ENCODE assay signal across 1 cellular context in genomic region chr12:8033153-8034044, GRCh38.
TF ChIP-seq lines count a peak whose summit lies in the region.

No MANE protein-coding gene starts in this region.

TF ChIP-seq in K562, 482 proteins besides CTCF, POLR2A, EP300 and RAD21 (continued from another document and continues in another):
- TF ChIP-seq KDM1A (IDR thresholded peaks at IDR 0.05) (peak in 1 of 2 experiments; percentile 29; a peak in 2 of 4 replicates), ZNF740 (CRISPR knock-in tag; IDR thresholded peaks at IDR 0.05) (peak; percentile 61; the same call in 1 of the 2 replicates), ZNF740 (tag; IDR thresholded peaks at IDR 0.05) (peak in 1 of 2 experiments; percentile 80; a peak in 2 of 4 replicates), KAT8 (IDR thresholded peaks at IDR 0.05; ENCODE audit: low read depth) (no peak), CLOCK (CRISPR knock-in tag; IDR thresholded peaks at IDR 0.05; ENCODE audit: borderline replicate concordance) (no peak), DACH1 (IDR thresholded peaks at IDR 0.05; ENCODE audit: partially characterized antibody) (peak; percentile 6), SETDB1 (IDR thresholded peaks at IDR 0.05; ENCODE audit: low read length) (no peak), NFE2 (IDR thresholded peaks at IDR 0.05; ENCODE audit: low read depth) (no peak), ELF1 (tag; IDR thresholded peaks at IDR 0.05) (no peak), TCF7 (IDR thresholded peaks at IDR 0.05; ENCODE audit: borderline replicate concordance) (no peak), CREB1 (IDR thresholded peaks at IDR 0.05) (no peak), CREB1 (CRISPR knock-in tag; IDR thresholded peaks at IDR 0.05) (no peak), TFAM (CRISPR knock-in tag; conservative IDR thresholded peaks at IDR 0.05) (no peak), ZSCAN29 (IDR thresholded peaks at IDR 0.05) (no peak), SREBF1 (IDR thresholded peaks at IDR 0.05; ENCODE audit: borderline replicate concordance, low read depth, low read length) (no peak), ETS2 (tag; IDR thresholded peaks at IDR 0.05; ENCODE audit: borderline replicate concordance, poor library complexity, severe bottlenecking) (no peak), REST (CRISPR knock-in tag; IDR thresholded peaks at IDR 0.05; ENCODE audit: low read depth) (no peak), FOXJ2 (tag; IDR thresholded peaks at IDR 0.05) (no peak), ZFX (CRISPR knock-in tag; IDR thresholded peaks at IDR 0.05) (no peak), ZMIZ1 (IDR thresholded peaks at IDR 0.05; ENCODE audit: low read depth in 2 of 2, low read length in 2 of 2) (no peak), BRF1 (IDR thresholded peaks at IDR 0.05; ENCODE audit: borderline replicate concordance, extremely low read depth, insufficient read length) (no peak), ZNF274 (IDR thresholded peaks at IDR 0.05; ENCODE audit: borderline replicate concordance, low read depth, low read length) (no peak), STAG1 (CRISPR knock-in tag; IDR thresholded peaks at IDR 0.05; ENCODE audit: borderline replicate concordance) (no peak), CEBPG (CRISPR knock-in tag; IDR thresholded peaks at IDR 0.05) (no peak), CEBPG (tag; conservative IDR thresholded peaks at IDR 0.05 in 1 of 2, IDR thresholded peaks at IDR 0.05 in 1 of 2) (no peak), ATF3 (IDR thresholded peaks at IDR 0.05) (peak; percentile 46), ATF3 (CRISPR knock-in tag; conservative IDR thresholded peaks at IDR 0.05) (no peak), ZNF696 (CRISPR knock-in tag; conservative IDR thresholded peaks at IDR 0.05) (no peak), MTA3 (IDR thresholded peaks at IDR 0.05; ENCODE audit: borderline replicate concordance) (no peak; the same call in 1 of the 2 replicates), FIP1L1 (IDR thresholded peaks at IDR 0.05; ENCODE audit: low read depth, low read length, poor library complexity, severe bottlenecking) (no peak), EGR1 (conservative IDR thresholded peaks at IDR 0.05) (peak; percentile 31; the same call in 1 of the 2 replicates), ZNF316 (IDR thresholded peaks at IDR 0.05) (no peak), SP2 (IDR thresholded peaks at IDR 0.05; ENCODE audit: extremely low read depth, low read depth, low read length, poor library complexity, severe bottlenecking) (no peak), TCF3 (CRISPR knock-in tag; IDR thresholded peaks at IDR 0.05) (0 out of 2 replicates have a peak, but pooled peaks have one; percentile 33), CREB5 (CRISPR knock-in tag; IDR thresholded peaks at IDR 0.05) (no peak), ZNF780A (CRISPR knock-in tag; IDR thresholded peaks at IDR 0.05) (no peak), PTBP1 (IDR thresholded peaks at IDR 0.05; ENCODE audit: low read depth, low read length) (no peak), MAFG (tag; conservative IDR thresholded peaks at IDR 0.05) (no peak), GABPB1 (CRISPR knock-in tag; IDR thresholded peaks at IDR 0.05) (no peak), BDP1 (IDR thresholded peaks at IDR 0.05; ENCODE audit: insufficient read depth, insufficient read length) (no peak), MTA1 (IDR thresholded peaks at IDR 0.05; ENCODE audit: borderline replicate concordance) (0 out of 2 replicates have a peak, but pooled peaks have one; percentile 11), PTTG1 (tag; IDR thresholded peaks at IDR 0.05; ENCODE audit: low read depth) (no peak), RBM17 (IDR thresholded peaks at IDR 0.05; ENCODE audit: borderline replicate concordance, low read depth, low read length) (no peak), ZBED1 (IDR thresholded peaks at IDR 0.05) (no peak), ARNT (IDR thresholded peaks at IDR 0.05) (no peak), IRF2 (CRISPR knock-in tag; IDR thresholded peaks at IDR 0.05) (no peak)
- TF ChIP-seq, protein P1, sequence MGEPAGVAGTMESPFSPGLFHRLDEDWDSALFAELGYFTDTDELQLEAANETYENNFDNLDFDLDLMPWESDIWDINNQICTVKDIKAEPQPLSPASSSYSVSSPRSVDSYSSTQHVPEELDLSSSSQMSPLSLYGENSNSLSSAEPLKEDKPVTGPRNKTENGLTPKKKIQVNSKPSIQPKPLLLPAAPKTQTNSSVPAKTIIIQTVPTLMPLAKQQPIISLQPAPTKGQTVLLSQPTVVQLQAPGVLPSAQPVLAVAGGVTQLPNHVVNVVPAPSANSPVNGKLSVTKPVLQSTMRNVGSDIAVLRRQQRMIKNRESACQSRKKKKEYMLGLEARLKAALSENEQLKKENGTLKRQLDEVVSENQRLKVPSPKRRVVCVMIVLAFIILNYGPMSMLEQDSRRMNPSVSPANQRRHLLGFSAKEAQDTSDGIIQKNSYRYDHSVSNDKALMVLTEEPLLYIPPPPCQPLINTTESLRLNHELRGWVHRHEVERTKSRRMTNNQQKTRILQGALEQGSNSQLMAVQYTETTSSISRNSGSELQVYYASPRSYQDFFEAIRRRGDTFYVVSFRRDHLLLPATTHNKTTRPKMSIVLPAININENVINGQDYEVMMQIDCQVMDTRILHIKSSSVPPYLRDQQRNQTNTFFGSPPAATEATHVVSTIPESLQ (CRISPR knock-in tag; IDR thresholded peaks at IDR 0.05), result no peak
- TF ChIP-seq, protein P2, sequence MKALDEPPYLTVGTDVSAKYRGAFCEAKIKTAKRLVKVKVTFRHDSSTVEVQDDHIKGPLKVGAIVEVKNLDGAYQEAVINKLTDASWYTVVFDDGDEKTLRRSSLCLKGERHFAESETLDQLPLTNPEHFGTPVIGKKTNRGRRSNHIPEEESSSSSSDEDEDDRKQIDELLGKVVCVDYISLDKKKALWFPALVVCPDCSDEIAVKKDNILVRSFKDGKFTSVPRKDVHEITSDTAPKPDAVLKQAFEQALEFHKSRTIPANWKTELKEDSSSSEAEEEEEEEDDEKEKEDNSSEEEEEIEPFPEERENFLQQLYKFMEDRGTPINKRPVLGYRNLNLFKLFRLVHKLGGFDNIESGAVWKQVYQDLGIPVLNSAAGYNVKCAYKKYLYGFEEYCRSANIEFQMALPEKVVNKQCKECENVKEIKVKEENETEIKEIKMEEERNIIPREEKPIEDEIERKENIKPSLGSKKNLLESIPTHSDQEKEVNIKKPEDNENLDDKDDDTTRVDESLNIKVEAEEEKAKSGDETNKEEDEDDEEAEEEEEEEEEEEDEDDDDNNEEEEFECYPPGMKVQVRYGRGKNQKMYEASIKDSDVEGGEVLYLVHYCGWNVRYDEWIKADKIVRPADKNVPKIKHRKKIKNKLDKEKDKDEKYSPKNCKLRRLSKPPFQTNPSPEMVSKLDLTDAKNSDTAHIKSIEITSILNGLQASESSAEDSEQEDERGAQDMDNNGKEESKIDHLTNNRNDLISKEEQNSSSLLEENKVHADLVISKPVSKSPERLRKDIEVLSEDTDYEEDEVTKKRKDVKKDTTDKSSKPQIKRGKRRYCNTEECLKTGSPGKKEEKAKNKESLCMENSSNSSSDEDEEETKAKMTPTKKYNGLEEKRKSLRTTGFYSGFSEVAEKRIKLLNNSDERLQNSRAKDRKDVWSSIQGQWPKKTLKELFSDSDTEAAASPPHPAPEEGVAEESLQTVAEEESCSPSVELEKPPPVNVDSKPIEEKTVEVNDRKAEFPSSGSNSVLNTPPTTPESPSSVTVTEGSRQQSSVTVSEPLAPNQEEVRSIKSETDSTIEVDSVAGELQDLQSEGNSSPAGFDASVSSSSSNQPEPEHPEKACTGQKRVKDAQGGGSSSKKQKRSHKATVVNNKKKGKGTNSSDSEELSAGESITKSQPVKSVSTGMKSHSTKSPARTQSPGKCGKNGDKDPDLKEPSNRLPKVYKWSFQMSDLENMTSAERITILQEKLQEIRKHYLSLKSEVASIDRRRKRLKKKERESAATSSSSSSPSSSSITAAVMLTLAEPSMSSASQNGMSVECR (CRISPR knock-in tag; IDR thresholded peaks at IDR 0.05), result no peak
- TF ChIP-seq, protein P3, sequence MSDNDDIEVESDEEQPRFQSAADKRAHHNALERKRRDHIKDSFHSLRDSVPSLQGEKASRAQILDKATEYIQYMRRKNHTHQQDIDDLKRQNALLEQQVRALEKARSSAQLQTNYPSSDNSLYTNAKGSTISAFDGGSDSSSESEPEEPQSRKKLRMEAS (CRISPR knock-in tag; IDR thresholded peaks at IDR 0.05), result 0 out of 2 replicates have a peak, but pooled peaks have one; percentile 5
